Comparison of ENCODE assay signal across 16 cellular contexts in the genomic region with DNA sequence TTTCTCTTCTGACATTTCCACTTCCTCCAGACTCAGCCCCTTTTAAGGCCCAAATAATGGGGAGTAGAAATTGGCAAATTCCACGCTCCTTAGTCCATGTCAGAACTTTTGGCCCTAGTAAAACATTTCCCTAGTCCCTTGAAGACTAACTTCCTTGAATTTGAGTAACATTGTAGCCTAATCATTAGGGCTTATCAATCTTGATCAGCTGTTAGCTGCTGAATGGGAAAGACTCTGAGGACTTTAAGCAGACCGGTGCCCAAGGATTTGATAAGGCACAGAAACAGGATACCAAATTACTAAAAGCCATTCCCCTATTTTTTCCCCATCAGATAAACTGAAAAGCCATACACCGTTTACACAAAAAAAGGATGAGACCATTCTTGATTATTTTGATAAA.
"Had no signal": no experiment of that assay in that cellular context is flagged by ENCODE, and none has a peak within 500 bp of the region (broad histone marks: within the 10 kb centered on the region; RNA-seq: fewer than 3 reads in every experiment).

No MANE protein-coding gene starts in this region.

- H3K4me3 Mint-ChIP-seq: natural killer cell treated with Interleukin-12 subunit alpha and Interleukin-12 subunit beta and Interleukin-15 and Interleukin-18, amount 100 ng/mL, for 72 hours had no signal

- H3K4me3 ChIP-seq: colonic mucosa, esophagus muscularis mucosa, gastrocnemius medialis, heart right ventricle, right atrium auricular region, sigmoid colon, skin epidermis had no signal

- DNase-seq: dermis blood vessel endothelial cell; gastrocnemius medialis; heart right ventricle; hypothalamus; kidney glomerular epithelial cell; mammary epithelial cell; midbrain; sigmoid colon; stimulated activated CD4-positive, alpha-beta T cell treated with anti-CD3 and anti-CD28 coated beads, Interleukin-12 subunit alpha, Interleukin-12 subunit beta, amount 100 ng/mL, for 4 hours; stimulated activated naive CD4-positive, alpha-beta T cell treated with Interleukin-2 at 50 U/mL for 16 hours; trophoblast cell had no signal

- H3K9me3 ChIP-seq: colonic mucosa, gastrocnemius medialis, right atrium auricular region had no signal

- H3K36me3 ChIP-seq: colonic mucosa, esophagus muscularis mucosa, gastrocnemius medialis, heart right ventricle, right atrium auricular region, sigmoid colon had no signal

- H3K27me3 ChIP-seq: colonic mucosa, esophagus muscularis mucosa, gastrocnemius medialis, heart right ventricle, right atrium auricular region, sigmoid colon had no signal

- H3K9me3 Mint-ChIP-seq: natural killer cell treated with Interleukin-12 subunit alpha and Interleukin-12 subunit beta and Interleukin-15 and Interleukin-18, amount 100 ng/mL, for 72 hours had no signal

- H3K27ac Mint-ChIP-seq: natural killer cell treated with Interleukin-12 subunit alpha and Interleukin-12 subunit beta and Interleukin-15 and Interleukin-18, amount 100 ng/mL, for 72 hours had no signal

- H3K36me3 Mint-ChIP-seq: natural killer cell treated with Interleukin-12 subunit alpha and Interleukin-12 subunit beta and Interleukin-15 and Interleukin-18, amount 100 ng/mL, for 72 hours had no signal

- H3K27ac ChIP-seq: colonic mucosa, esophagus muscularis mucosa, gastrocnemius medialis, heart right ventricle, right atrium auricular region, sigmoid colon, skin epidermis had no signal

- ATAC-seq: gastrocnemius medialis; heart right ventricle; natural killer cell treated with Interleukin-12 subunit alpha and Interleukin-12 subunit beta and Interleukin-15 and Interleukin-18, amount 100 ng/mL, for 72 hours had no signal

- H3K4me1 ChIP-seq: colonic mucosa, esophagus muscularis mucosa, gastrocnemius medialis, heart right ventricle, right atrium auricular region, sigmoid colon had no signal
